ENCODE assay signal across 21 cellular contexts in genomic region chr10:117001144-117001543, GRCh38. TPM values are rescaled to one million over a fixed set of nuclear protein-coding genes. Genes with fewer than 3 reads are reported as not detected.
DNase-seq lines count a peak whose midpoint lies in the region; ATAC-seq and TF ChIP-seq lines count a peak whose summit lies in the region.
"Had no signal": no experiment of that assay in that cellular context is flagged by ENCODE, and none has a peak within 500 bp of the region (broad histone marks: within the 10 kb centered on the region; RNA-seq: fewer than 3 reads in every experiment).

No MANE protein-coding gene starts in this region.

- H3K36me3 Mint-ChIP-seq in brain (peaks cover 30% of the 10 kb centered on the region), immature natural killer cell (peaks cover 3% of the 10 kb centered on the region in 3 donors)

- no peaks in the 10 kb centered on the region for H3K27me3 ChIP-seq in layer of hippocampus (ENCODE audit: control insufficient read depth, insufficient read depth, low read length)
- H3K27me3 ChIP-seq: MG63, Peyer's patch, SJSA1 had no signal

- H3K9me3 Mint-ChIP-seq in brain: peaks cover 0 to 11% (median 2%) of the 10 kb centered on the region in 5 experiments
- H3K9me3 Mint-ChIP-seq in immature natural killer cell: peaks cover 0 to 6% (median 3%) of the 10 kb centered on the region in 6 donors

- no peak for TF ChIP-seq CTCF in brain (conservative IDR thresholded peaks at IDR 0.05)

- in situ Hi-C loops in KBM-7 (cut with MboI; ENCODE audit: low pct_unique_long_range_greater_than_20kb, low sequenced_read_pairs): no loop called here

- ATAC-seq in HG03095 (IDR thresholded peaks at IDR 0.05; ENCODE audit: unreplicated experiment) (no peak), GM18519 (IDR thresholded peaks at IDR 0.05; ENCODE audit: low FRiP score, unreplicated experiment) (no peak)

- peak; percentile 4 for DNase-seq in KBM-7
- DNase-seq in NCI-H69 (lab: John Stamatoyannopoulos, UW): peak; percentile 89
- DNase-seq in immature natural killer cell: no peak
- DNase-seq: COR-L47, DMS 273 treated with DMSO at 0.1 percent for 48 hours, DND-41, IMR-90, Karpas-422, MG63, NCI-H1105 treated with DMSO at 0.1 percent for 48 hours, NCI-H1694, NCI-H2081 treated with DMSO at 0.1 percent for 48 hours, NCI-H510A treated with DMSO at 0.1 percent for 48 hours, NCI-H82, Peyer's patch had no signal

- peak overlapping the region in 4 of 5 experiments; percentile 13 to 84 (median 47) for H3K4me3 Mint-ChIP-seq in brain
- no peak overlapping the region for H3K4me3 Mint-ChIP-seq in immature natural killer cell
- H3K4me3 Mint-ChIP-seq: CD14-positive monocyte had no signal

- peaks cover 66% of the 10 kb centered on the region for H3K4me1 Mint-ChIP-seq in brain
- peaks cover 5 to 13% of the 10 kb centered on the region in 2 donors for H3K4me1 Mint-ChIP-seq in immature natural killer cell

- H3K27me3 Mint-ChIP-seq in brain (peaks cover 10% of the 10 kb centered on the region), immature natural killer cell (ENCODE audit: low read depth in 3 of 3) (peaks cover 3 to 14% (median 11%) of the 10 kb centered on the region in 3 donors)

- peak overlapping the region; percentile 54 for H3K27ac ChIP-seq in layer of hippocampus (ENCODE audit: low read depth, low read length)
- H3K27ac ChIP-seq: Peyer's patch, SJSA1 had no signal

- peak overlapping the region in 2 of 5 experiments; percentile 8 to 58 for H3K27ac Mint-ChIP-seq in brain
- H3K27ac Mint-ChIP-seq in immature natural killer cell: no peak overlapping the region
- H3K27ac Mint-ChIP-seq: CD14-positive monocyte had no signal

RNA-seq across cellular contexts. Expression of gene SHTN1, which starts 3.8 kb away (rescaled TPM):
- 56.0 TPM for polyA plus RNA-seq in brain (ENCODE audit: insufficient read depth, low read depth, low replicate concordance)
- polyA plus RNA-seq in immature natural killer cell: under 1 TPM; 0.28 to 0.66 (median 0.55) TPM

Comparison
In these comparisons a context has a peak if more than half of its experiments do, and no peak if none do; other contexts are left out.
1. DNase-seq: peak in KBM-7 (single experiment) and NCI-H69 (single experiment); none in immature natural killer cell (0 of 3).
2. H3K4me3 Mint-ChIP-seq: peak in brain (4 of 5); none in immature natural killer cell (0 of 5).
3. RNA of gene SHTN1, which starts 3.8 kb away (polyA plus RNA-seq): 56.0 TPM in brain (single experiment); 0.28 to 0.66 TPM in immature natural killer cell; every median in the first group is over 10 times any median in the second.